Comparison of ENCODE assay signal across 8 cellular contexts in the genomic region with DNA sequence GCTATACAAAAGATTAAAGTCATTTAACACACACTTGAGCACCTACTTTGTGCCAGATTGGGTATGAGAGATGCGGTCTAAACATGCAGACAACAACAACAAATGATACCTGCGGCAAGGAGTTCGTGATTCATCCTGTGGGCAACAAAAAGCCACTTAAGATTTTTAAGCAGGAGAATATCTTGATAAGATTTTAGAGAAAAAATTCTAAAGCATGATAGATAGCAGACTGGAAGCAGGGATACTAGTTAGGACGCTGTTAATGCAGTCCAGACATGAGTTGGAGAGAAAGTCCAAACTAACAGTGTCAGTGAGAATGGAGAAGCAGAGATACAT. TPM values are rescaled to one million over a fixed set of nuclear protein-coding genes. Genes with fewer than 3 reads are reported as not detected.
A peak's percentile ranks its signal among the peaks of the same experiment; 100 is the strongest.
DNase-seq lines count a peak whose midpoint lies in the region; TF ChIP-seq lines count a peak whose summit lies in the region.

No MANE protein-coding gene starts in this region.

- H3K9me3 Mint-ChIP-seq in neural progenitor cell: no peaks in the 10 kb centered on the region

- peak overlapping the region; percentile 82; the same call in 1 of the 2 replicates for H3K9ac ChIP-seq in MM.1S (ENCODE audit: low read length)
- no peak overlapping the region for H3K9ac ChIP-seq in mammary epithelial cell (ENCODE audit: insufficient read depth, low read length)
- H3K9ac ChIP-seq in neural progenitor cell: no peak overlapping the region

- DNase-seq in BE2C (no peak), MM.1S (no peak), mammary epithelial cell (no peak), neural progenitor cell (ENCODE audit: low spot score) (no peak), NAMALWA (ENCODE audit: low spot score) (no peak), NCI-H2081 (lab: John Stamatoyannopoulos, UW) (no peak), substantia nigra (lab: John Stamatoyannopoulos, UW) (no peak)
- DNase-seq in activated CD4-positive, CD25-positive, alpha-beta regulatory T cell (lab: John Stamatoyannopoulos, UW): no peak

- peak overlapping the region; percentile 88 for H3K4me2 ChIP-seq in MM.1S (ENCODE audit: low read depth, low read length)
- peak overlapping the region; percentile 97 for H3K4me2 ChIP-seq in mammary epithelial cell (ENCODE audit: insufficient read depth, low read depth, low read length)
- H3K4me2 ChIP-seq in neural progenitor cell: peak overlapping the region; percentile 81

- peak overlapping the region; percentile 99 for H3K27ac Mint-ChIP-seq in neural progenitor cell

- peaks cover 27% of the 10 kb centered on the region for H3K79me2 ChIP-seq in MM.1S (ENCODE audit: low read length)
- peaks cover 29% of the 10 kb centered on the region for H3K79me2 ChIP-seq in mammary epithelial cell (ENCODE audit: insufficient read depth, low read length)
- H3K79me2 ChIP-seq in neural progenitor cell (ENCODE audit: low read depth): peaks cover 28% of the 10 kb centered on the region

- H4K20me1 ChIP-seq in MM.1S (ENCODE audit: insufficient read depth, low read length) (no peaks in the 10 kb centered on the region; the same call in 1 of the 2 replicates), mammary epithelial cell (ENCODE audit: insufficient read depth, low read length) (no peaks in the 10 kb centered on the region), neural progenitor cell (ENCODE audit: low read depth) (peaks cover 27% of the 10 kb centered on the region)

- H3K4me1 Mint-ChIP-seq in neural progenitor cell: peaks cover 42% of the 10 kb centered on the region

- TF ChIP-seq CTCF in BE2C (IDR thresholded peaks at IDR 0.05; ENCODE audit: low read depth, low read length) (no peak), MM.1S (IDR thresholded peaks at IDR 0.05; ENCODE audit: low read length) (no peak), mammary epithelial cell (conservative IDR thresholded peaks at IDR 0.05 in 1 of 2, IDR thresholded peaks at IDR 0.05 in 1 of 2; ENCODE audit: extremely low read depth in 1 of 2, insufficient read depth in 1 of 2, low read depth in 1 of 2, low read length in 2 of 2) (no peak), neural progenitor cell (IDR thresholded peaks at IDR 0.05) (no peak)

- intact Hi-C loops in mammary epithelial cell (cut with micrococcal nuclease): loop anchor here (2.0 to 5.0 kb wide), 3 partner anchors 50 to 214 kb away; partner anchors contain the start of genes NT5C3A and RP9

- dilution Hi-C loops in mammary epithelial cell (cut with HindIII; ENCODE audit: low sequenced_read_pairs): loop anchor here (5.0 kb wide), 1 partner anchor 49 kb away; no protein-coding TSS in a partner anchor

- peaks cover 8% of the 10 kb centered on the region for H3K27me3 Mint-ChIP-seq in neural progenitor cell (ENCODE audit: insufficient read depth, low read depth)

- peak overlapping the region; percentile 77; the same call in 1 of the 2 replicates for H2AFZ ChIP-seq in MM.1S (ENCODE audit: low read length)
- peak overlapping the region; percentile 93 for H2AFZ ChIP-seq in mammary epithelial cell (ENCODE audit: low read depth, low read length)
- H2AFZ ChIP-seq in neural progenitor cell (replicated peaks): no peak overlapping the region

- H3K4me3 ChIP-seq in BE2C (ENCODE audit: low read depth, low read length) (peak overlapping the region; percentile 86), MM.1S (ENCODE audit: low read length) (no peak overlapping the region), mammary epithelial cell (replicated peaks in 1 of 3; ENCODE audit: insufficient read depth in 1 of 3, low read depth in 2 of 3, low read length in 3 of 3) (no peak overlapping the region), neural progenitor cell (peak overlapping the region; percentile 96)

- in situ Hi-C loops in mammary epithelial cell (cut with MboI; ENCODE audit: low sequenced_read_pairs in 2 of 2): no loop called here

- H3K4me1 ChIP-seq in BE2C (peaks cover 3% of the 10 kb centered on the region; the same call in 1 of the 2 replicates), MM.1S (ENCODE audit: low read length) (peaks cover 16% of the 10 kb centered on the region), mammary epithelial cell (ENCODE audit: insufficient read depth, low read length) (peaks cover 24% of the 10 kb centered on the region), neural progenitor cell (peaks cover 14% of the 10 kb centered on the region)

- BruUV-seq in mammary epithelial cell (replicated peaks; lab: Mats Ljungman, UMichigan): no TSS peak

- H3K9me3 ChIP-seq in BE2C (no peaks in the 10 kb centered on the region), MM.1S (replicated peaks; ENCODE audit: insufficient read depth, low read length) (no peaks in the 10 kb centered on the region), mammary epithelial cell (replicated peaks; ENCODE audit: insufficient read depth, low read length) (no peaks in the 10 kb centered on the region), neural progenitor cell (ENCODE audit: low read depth) (no peaks in the 10 kb centered on the region)

- H3K36me3 Mint-ChIP-seq in neural progenitor cell: no peaks in the 10 kb centered on the region

- H3K9me2 ChIP-seq in MM.1S (replicated peaks; ENCODE audit: insufficient read depth, low read length): no peaks in the 10 kb centered on the region

- 28% methylated on average over 4 of the region's 4 CpGs for WGBS in mammary epithelial cell (ENCODE audit: low coverage, missing lambda C conversion rate)

- no peaks in the 10 kb centered on the region for H3K27me3 ChIP-seq in BE2C
- no peaks in the 10 kb centered on the region for H3K27me3 ChIP-seq in MM.1S (replicated peaks; ENCODE audit: insufficient read depth, low read length)
- H3K27me3 ChIP-seq in mammary epithelial cell (ENCODE audit: insufficient read depth, low read length): no peaks in the 10 kb centered on the region
- H3K27me3 ChIP-seq in neural progenitor cell: peaks cover 19% of the 10 kb centered on the region

- peaks cover 28% of the 10 kb centered on the region for H3F3A ChIP-seq in MM.1S (ENCODE audit: insufficient read depth, low read length)
- H3F3A ChIP-seq in neural progenitor cell (ENCODE audit: low read depth): peaks cover 25% of the 10 kb centered on the region

- H3K36me3 ChIP-seq in BE2C (no peaks in the 10 kb centered on the region; the same call in 1 of the 2 replicates), MM.1S (replicated peaks; ENCODE audit: insufficient read depth, low read length) (no peaks in the 10 kb centered on the region), mammary epithelial cell (ENCODE audit: insufficient read depth, low read length) (no peaks in the 10 kb centered on the region), neural progenitor cell (no peaks in the 10 kb centered on the region)

- CTCF ChIA-PET in mammary epithelial cell (lab: Charles Lee; ENCODE audit: low non-redundant PET): no interaction called here

- H3K27ac ChIP-seq in MM.1S (ENCODE audit: low read length) (peak overlapping the region; percentile 74; the same call in 1 of the 2 replicates), mammary epithelial cell (ENCODE audit: insufficient read depth, low read depth, low read length) (peak overlapping the region; percentile 95), neural progenitor cell (no peak overlapping the region), substantia nigra (ENCODE audit: low read depth, low read length, poor library complexity, severe bottlenecking) (no peak overlapping the region)

- peak overlapping the region; percentile 91 for H3K4me3 Mint-ChIP-seq in neural progenitor cell

RNA-seq across cellular contexts. Expression of gene KBTBD2, which starts 1.6 kb away (rescaled TPM):
- polyA plus RNA-seq in BE2C (2012; ENCODE audit: insufficient read depth, insufficient read length, low read depth): 40.7 TPM
- total RNA-seq in mammary epithelial cell (10 to 100 TPM; 23.3 to 26.0 TPM), neural progenitor cell (ENCODE audit: low replicate concordance) (31.2 and 45.5 TPM in 2 replicates)
- 14.2 TPM for polyA plus RNA-seq in mammary epithelial cell
- 47.4 TPM for polyA minus RNA-seq in mammary epithelial cell

Comparison
In these comparisons a context has a peak if more than half of its experiments do, and no peak if none do; other contexts are left out.
1. H3K4me3 ChIP-seq: peak in BE2C (single experiment) and neural progenitor cell (single experiment); none in MM.1S (single experiment) and mammary epithelial cell (0 of 3).
2. H3K27ac ChIP-seq: peak in MM.1S (single experiment) and mammary epithelial cell (single experiment); none in neural progenitor cell (single experiment) and substantia nigra (single experiment).
3. Peak in every context shown above with its lines, with median percentiles within 50 percentile points of each other: H3K4me2 ChIP-seq.